Comparison of ENCODE assay signal across 19 cellular contexts in genomic region chr6:134480593-134480992, GRCh38.
DNase-seq lines count a peak whose midpoint lies in the region; ATAC-seq and TF ChIP-seq lines count a peak whose summit lies in the region.
"Had no signal": no experiment of that assay in that cellular context is flagged by ENCODE, and none has a peak within 500 bp of the region (broad histone marks: within the 10 kb centered on the region; RNA-seq: fewer than 3 reads in every experiment).

No MANE protein-coding gene starts in this region.

- intact Hi-C loops in A673 (cut with micrococcal nuclease; ENCODE audit: unreplicated experiment): no loop called here
- intact Hi-C loops in MCF 10A (cut with micrococcal nuclease): no loop called here

- H3K27ac ChIP-seq in A673 (ENCODE audit: low read depth, low read length, poor library complexity, severe bottlenecking): no peak overlapping the region
- H3K27ac ChIP-seq: ascending aorta had no signal

- H3K4me1 ChIP-seq in A673 (ENCODE audit: insufficient read depth, low read length, poor library complexity, severe bottlenecking): no peaks in the 10 kb centered on the region

- H3K36me3 Mint-ChIP-seq in MCF 10A (ENCODE audit: insufficient read depth, unreplicated experiment): no peaks in the 10 kb centered on the region

- H3K27me3 ChIP-seq in A673 (replicated peaks; ENCODE audit: insufficient read depth, low read depth, low read length, poor library complexity): no peaks in the 10 kb centered on the region
- H3K27me3 ChIP-seq: ascending aorta had no signal

- DNase-seq in A673 (ENCODE audit: low spot score): peak; percentile 14
- DNase-seq in HT1080 (ENCODE audit: low read depth): peak; percentile 63
- DNase-seq in MCF 10A (ENCODE audit: unreplicated experiment): peak; percentile 67
- peak; percentile 27 for DNase-seq in iris pigment epithelial cell (ENCODE audit: low read depth)
- no peak for DNase-seq in NCI-H1417 (lab: John Stamatoyannopoulos, UW)
- DNase-seq in hypothalamus (lab: John Stamatoyannopoulos, UW): no peak
- no peak for DNase-seq in activated gamma-delta T cell treated with Interleukin-2 at 50 U/mL for 16 hours
- DNase-seq: activated CD4-positive, alpha-beta T cell treated with anti-CD3 and anti-CD28 coated beads for 48 hours; activated CD8-positive, alpha-beta memory T cell treated with anti-CD3 and anti-CD28 coated beads, Interleukin-2, amount 50 U/mL, for 48 hours; activated naive CD4-positive, alpha-beta T cell; COR-L47; cortex of kidney; erythroblast; kidney glomerular epithelial cell; mucosa of descending colon; NCI-H2029; NCI-H69 had no signal

- H3K9me3 ChIP-seq in A673 (ENCODE audit: low read depth, low read length, poor library complexity, severe bottlenecking): no peaks in the 10 kb centered on the region
- H3K9me3 ChIP-seq: ascending aorta, mucosa of descending colon had no signal

- H3K4me3 Mint-ChIP-seq in MCF 10A (ENCODE audit: unreplicated experiment): no peak overlapping the region

- CTCF ChIA-PET in A673 (lab: Charles Lee) (no interaction called here), MCF 10A (lab: Yijun Ruan, JAX) (no interaction called here)

- no TSS peak for BruUV-seq in A673 (replicated peaks; lab: Mats Ljungman, UMichigan)
- BruUV-seq in MCF 10A (replicated peaks; lab: Mats Ljungman, UMichigan): no TSS peak

- H3K4me1 Mint-ChIP-seq in MCF 10A (ENCODE audit: insufficient read depth, unreplicated experiment): peaks cover 16% of the 10 kb centered on the region

- POLR2A ChIA-PET in A673 (lab: Charles Lee; ENCODE audit: low non-redundant PET) (no interaction called here), MCF 10A (lab: Yijun Ruan, JAX) (interaction anchor here (0.5 to 6.9 kb wide), 5 partner anchors 13 to 161 kb away, joined by 3 to 34 read pairs (median 4); no protein-coding TSS in a partner anchor)

- H3K27ac Mint-ChIP-seq in MCF 10A (ENCODE audit: low read depth, unreplicated experiment): no peak overlapping the region

- no peaks in the 10 kb centered on the region for H3K27me3 Mint-ChIP-seq in MCF 10A (ENCODE audit: insufficient read depth, unreplicated experiment)

- H3K36me3 ChIP-seq in A673 (ENCODE audit: insufficient read depth, low read length, poor library complexity, severe bottlenecking): no peaks in the 10 kb centered on the region
- H3K36me3 ChIP-seq: ascending aorta had no signal

- TF ChIP-seq CTCF in A673 (conservative IDR thresholded peaks at IDR 0.05; ENCODE audit: low read depth, low read length) (no peak), MCF 10A (IDR thresholded peaks at IDR 0.05; ENCODE audit: unreplicated experiment) (no peak)

- H3K4me3 ChIP-seq in A673 (ENCODE audit: low read depth, low read length, poor library complexity, severe bottlenecking): no peak overlapping the region
- H3K4me3 ChIP-seq: ascending aorta, mucosa of descending colon had no signal

- no peaks in the 10 kb centered on the region for H3K9me3 Mint-ChIP-seq in MCF 10A (ENCODE audit: unreplicated experiment)

- no peak for ATAC-seq in GM21737 (IDR thresholded peaks at IDR 0.05; ENCODE audit: unreplicated experiment)
- ATAC-seq: mucosa of descending colon had no signal

Comparison
In these comparisons a context has a peak if more than half of its experiments do, and no peak if none do; other contexts are left out.
1. DNase-seq: peak in A673 (single experiment), HT1080 (single experiment), MCF 10A (single experiment) and iris pigment epithelial cell (single experiment); none in NCI-H1417 (0 of 3), hypothalamus (0 of 51) and activated gamma-delta T cell treated with Interleukin-2 at 50 U/mL for 16 hours (single experiment).